Comparison of ENCODE assay signal across 12 cellular contexts in genomic region chr9:136534396-136534795, GRCh38. TPM values are rescaled to one million over a fixed set of nuclear protein-coding genes. Genes with fewer than 3 reads are reported as not detected.
DNase-seq lines count a peak whose midpoint lies in the region; ATAC-seq and TF ChIP-seq lines count a peak whose summit lies in the region.
"Had no signal": no experiment of that assay in that cellular context is flagged by ENCODE, and none has a peak within 500 bp of the region (broad histone marks: within the 10 kb centered on the region; RNA-seq: fewer than 3 reads in every experiment).

No MANE protein-coding gene starts in this region.

- TF ChIP-seq CTCF in type B pancreatic cell (conservative IDR thresholded peaks at IDR 0.05), result no peak

- H3K27me3 Mint-ChIP-seq in activated naive CD4-positive, alpha-beta T cell treated with anti-CD3 and anti-CD28 coated beads, Interleukin-2, amount 50 U/mL, for 24 hours, result no peaks in the 10 kb centered on the region
- H3K27me3 Mint-ChIP-seq in activated naive CD8-positive, alpha-beta T cell treated with anti-CD3 and anti-CD28 coated beads for 36 hours, result no peaks in the 10 kb centered on the region
- H3K27me3 Mint-ChIP-seq in memory B cell (no peaks in the 10 kb centered on the region), type B pancreatic cell (no peaks in the 10 kb centered on the region)

- DNase-seq in activated naive CD4-positive, alpha-beta T cell treated with Interleukin-2 at 50 U/mL for 16 hours, result no peak
- DNase-seq in activated naive CD8-positive, alpha-beta T cell treated with anti-CD3 and anti-CD28 coated beads for 36 hours, result no peak
- DNase-seq in memory B cell (ENCODE audit: low spot score in 2 of 2) (no peak), type B pancreatic cell (ENCODE audit: extremely low spot score, unreplicated experiment) (no peak), G401 (ENCODE audit: low spot score) (no peak)
- DNase-seq: amygdala; dorsolateral prefrontal cortex; NK-92 treated with Interleukin-12 subunit alpha and Interleukin-12 subunit beta, amount 100 ng/mL, for 24 hours; pancreas had no signal

- H3K36me3 Mint-ChIP-seq in activated naive CD4-positive, alpha-beta T cell treated with anti-CD3 and anti-CD28 coated beads, Interleukin-2, amount 50 U/mL, for 24 hours, result peaks cover 4% of the 10 kb centered on the region
- peaks cover 31% of the 10 kb centered on the region for H3K36me3 Mint-ChIP-seq in activated naive CD8-positive, alpha-beta T cell treated with anti-CD3 and anti-CD28 coated beads for 36 hours
- H3K36me3 Mint-ChIP-seq in memory B cell (no peaks in the 10 kb centered on the region), type B pancreatic cell (no peaks in the 10 kb centered on the region)

- in situ Hi-C loops in G401 (cut with HindIII; ENCODE audit: low sequenced_read_pairs), result no loop called here

- H3K4me1 Mint-ChIP-seq in activated naive CD4-positive, alpha-beta T cell treated with anti-CD3 and anti-CD28 coated beads, Interleukin-2, amount 50 U/mL, for 24 hours, result peaks cover 66% of the 10 kb centered on the region
- H3K4me1 Mint-ChIP-seq in activated naive CD8-positive, alpha-beta T cell treated with anti-CD3 and anti-CD28 coated beads for 36 hours, result peaks cover 46% of the 10 kb centered on the region
- H3K4me1 Mint-ChIP-seq in memory B cell, result peaks cover 37% of the 10 kb centered on the region
- H3K4me1 Mint-ChIP-seq in type B pancreatic cell (ENCODE audit: unreplicated experiment), result peaks cover 10% of the 10 kb centered on the region

- peak overlapping the region; percentile 79 for H3K27ac Mint-ChIP-seq in activated naive CD4-positive, alpha-beta T cell treated with anti-CD3 and anti-CD28 coated beads, Interleukin-2, amount 50 U/mL, for 24 hours
- H3K27ac Mint-ChIP-seq in activated naive CD8-positive, alpha-beta T cell treated with anti-CD3 and anti-CD28 coated beads for 36 hours, result peak overlapping the region; percentile 91
- no peak overlapping the region for H3K27ac Mint-ChIP-seq in memory B cell
- H3K27ac Mint-ChIP-seq in type B pancreatic cell, result peak overlapping the region; percentile 23

- H3K4me3 Mint-ChIP-seq in activated naive CD4-positive, alpha-beta T cell treated with anti-CD3 and anti-CD28 coated beads, Interleukin-2, amount 50 U/mL, for 24 hours, result peak overlapping the region; percentile 79
- H3K4me3 Mint-ChIP-seq in activated naive CD8-positive, alpha-beta T cell treated with anti-CD3 and anti-CD28 coated beads for 36 hours, result peak overlapping the region; percentile 22
- H3K4me3 Mint-ChIP-seq in memory B cell (peak overlapping the region; percentile 62), type B pancreatic cell (no peak overlapping the region)

- H3K9me3 Mint-ChIP-seq in activated naive CD4-positive, alpha-beta T cell treated with anti-CD3 and anti-CD28 coated beads, Interleukin-2, amount 50 U/mL, for 24 hours, result no peaks in the 10 kb centered on the region
- no peaks in the 10 kb centered on the region for H3K9me3 Mint-ChIP-seq in activated naive CD8-positive, alpha-beta T cell treated with anti-CD3 and anti-CD28 coated beads for 36 hours
- H3K9me3 Mint-ChIP-seq in memory B cell (no peaks in the 10 kb centered on the region), type B pancreatic cell (no peaks in the 10 kb centered on the region)

- ATAC-seq in memory B cell (ENCODE audit: low read depth) (no peak), HG03159 (IDR thresholded peaks at IDR 0.05; ENCODE audit: unreplicated experiment) (no peak), HG03025 (IDR thresholded peaks at IDR 0.05; ENCODE audit: low FRiP score, unreplicated experiment) (no peak)

RNA-seq across cellular contexts. Expression of gene NOTCH1, which starts 11.5 kb away (rescaled TPM):
- 10 to 100 TPM; 48.2 to 51.6 TPM for total RNA-seq in activated naive CD8-positive, alpha-beta T cell treated with anti-CD3 and anti-CD28 coated beads for 36 hours
- 36.5 and 53.1 TPM in 2 replicates for total RNA-seq in type B pancreatic cell (ENCODE audit: low replicate concordance)
- 10.9 and 13.8 TPM in 2 replicates for total RNA-seq in G401 (2014; rRNA removed; shearing (Covaris generic))

RNA-seq across cellular contexts. Expression of gene SEC16A, which starts 51.6 kb away (rescaled TPM):
- 10 to 100 TPM; 69.4 to 71.2 TPM for total RNA-seq in activated naive CD8-positive, alpha-beta T cell treated with anti-CD3 and anti-CD28 coated beads for 36 hours
- total RNA-seq in type B pancreatic cell (ENCODE audit: low replicate concordance), result 74.6 and 95.0 TPM in 2 replicates
- 4.1 and 7.2 TPM in 2 replicates for total RNA-seq in G401 (2014; rRNA removed; shearing (Covaris generic))
